In the genomic region with DNA sequence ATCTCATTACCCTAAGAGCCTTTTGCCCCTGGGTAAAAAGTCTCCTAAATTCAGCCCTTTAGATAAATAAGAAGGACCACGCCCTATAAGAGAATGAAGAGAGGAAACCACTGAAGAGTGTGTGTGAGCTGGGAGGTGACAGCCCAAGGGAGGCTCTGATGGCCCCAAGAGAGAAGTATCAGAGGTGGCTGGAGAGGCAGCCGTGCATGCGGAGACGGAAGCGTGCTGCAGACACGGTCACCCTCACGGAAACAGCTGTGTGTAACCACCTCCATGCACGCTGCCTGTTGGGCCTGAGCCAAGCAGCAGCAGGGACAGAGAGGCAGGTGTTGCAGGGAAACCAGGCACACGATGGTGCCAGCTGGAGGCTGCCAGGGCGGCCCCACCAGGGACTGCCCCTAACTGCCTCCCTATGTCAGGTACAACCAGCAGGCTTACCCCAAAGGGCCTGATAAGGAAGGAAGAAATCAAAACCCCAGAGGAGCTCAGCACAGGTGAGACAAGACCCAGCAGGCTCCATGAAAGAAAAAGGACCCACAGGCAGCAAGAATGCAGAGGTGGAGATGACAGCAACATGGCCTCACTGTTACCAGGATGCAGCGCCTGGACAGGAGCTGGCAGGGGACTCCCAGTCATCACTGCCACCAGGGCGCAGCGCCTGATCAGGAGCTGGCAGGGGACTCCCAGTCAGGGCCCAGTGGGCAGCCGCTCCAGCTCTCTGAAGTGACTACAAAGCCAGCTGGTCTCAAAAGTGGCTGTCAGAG, we compare ENCODE assay signal across 8 cellular contexts. TPM values are rescaled to one million over a fixed set of nuclear protein-coding genes. Genes with fewer than 3 reads are reported as not detected.
A peak's percentile ranks its signal among the peaks of the same experiment; 100 is the strongest.
DNase-seq lines count a peak whose midpoint lies in the region; ATAC-seq and TF ChIP-seq lines count a peak whose summit lies in the region.

No MANE protein-coding gene starts in this region.

- CTCF ChIA-PET in A673 (lab: Charles Lee): interaction anchor here (0.9 kb wide), 1 partner anchor 76 kb away, joined by 4 read pairs; no protein-coding TSS in a partner anchor
- CTCF ChIA-PET in activated CD4-positive, alpha-beta memory T cell treated with anti-CD3 and anti-CD28 coated beads, Interleukin-2, amount 10 ng/mL, durations not matched to agents 7 days and 5 days (lab: Charles Lee): interaction anchor here (1.0 to 2.3 kb wide), 4 partner anchors 12 to 87 kb away, joined by 6 to 15 read pairs (median 10); partner anchors contain the start of gene PEX16

- peaks cover 35% of the 10 kb centered on the region for H3K4me1 Mint-ChIP-seq in activated CD4-positive, alpha-beta memory T cell treated with anti-CD3 and anti-CD28 coated beads, Interleukin-2, amount 10 ng/mL, durations not matched to agents 7 days and 5 days

- no TSS peak for BruUV-seq in A673 (replicated peaks; lab: Mats Ljungman, UMichigan)

- H3K36me3 ChIP-seq in A673 (ENCODE audit: insufficient read depth, low read length, poor library complexity, severe bottlenecking): peaks cover 22% of the 10 kb centered on the region
- H3K36me3 ChIP-seq in ascending aorta: peaks cover 29% of the 10 kb centered on the region in 2 donors

- H3K27ac ChIP-seq in A673 (ENCODE audit: low read depth, low read length, poor library complexity, severe bottlenecking) (no peak overlapping the region), ascending aorta (no peak overlapping the region)

- H3K4me3 Mint-ChIP-seq in activated CD4-positive, alpha-beta memory T cell treated with anti-CD3 and anti-CD28 coated beads, Interleukin-2, amount 10 ng/mL, durations not matched to agents 7 days and 5 days: peak overlapping the region; percentile 50

- no peak for DNase-seq in A673 (ENCODE audit: low spot score)
- DNase-seq in NCI-H1694 treated with DMSO at 0.1 percent for 48 hours (lab: John Stamatoyannopoulos, UW): peak; percentile 29
- DNase-seq in activated CD4-positive, alpha-beta memory T cell treated with anti-CD3 and anti-CD28 coated beads, Interleukin-2, amount 10 ng/mL, durations not matched to agents 7 days and 5 days: peak; percentile 73
- peak; percentile 77 to 80 for DNase-seq in left colon
- no peak for DNase-seq in ascending aorta (ENCODE audit: low spot score in 2 of 2)
- DNase-seq in foreskin melanocyte: no peak

- TF ChIP-seq CTCF in A673 (conservative IDR thresholded peaks at IDR 0.05; ENCODE audit: low read depth, low read length) (0 out of 2 replicates have a peak, but pooled peaks have one; percentile 10), ascending aorta (IDR thresholded peaks at IDR 0.05) (no peak)

- ATAC-seq in GM18868 (IDR thresholded peaks at IDR 0.05; ENCODE audit: unreplicated experiment) (peak; percentile 84), HG02885 (IDR thresholded peaks at IDR 0.05; ENCODE audit: poor library complexity, unreplicated experiment) (peak; percentile 96), left colon (peak; percentile 89)

- H3K9me3 Mint-ChIP-seq in activated CD4-positive, alpha-beta memory T cell treated with anti-CD3 and anti-CD28 coated beads, Interleukin-2, amount 10 ng/mL, durations not matched to agents 7 days and 5 days: no peaks in the 10 kb centered on the region

- H3K27ac Mint-ChIP-seq in activated CD4-positive, alpha-beta memory T cell treated with anti-CD3 and anti-CD28 coated beads, Interleukin-2, amount 10 ng/mL, durations not matched to agents 7 days and 5 days: peak overlapping the region; percentile 95

- no peaks in the 10 kb centered on the region for H3K27me3 ChIP-seq in A673 (replicated peaks; ENCODE audit: insufficient read depth, low read depth, low read length, poor library complexity)
- no peaks in the 10 kb centered on the region for H3K27me3 ChIP-seq in ascending aorta

- no peak overlapping the region for H3K4me3 ChIP-seq in A673 (ENCODE audit: low read depth, low read length, poor library complexity, severe bottlenecking)
- H3K4me3 ChIP-seq in ascending aorta: no peak overlapping the region

- POLR2A ChIA-PET in A673 (lab: Charles Lee; ENCODE audit: low non-redundant PET): interaction anchor here (0.6 to 0.7 kb wide), 2 partner anchors 65 to 165 kb away, joined by 3 to 4 read pairs; no protein-coding TSS in a partner anchor
- POLR2A ChIA-PET in activated CD4-positive, alpha-beta memory T cell treated with anti-CD3 and anti-CD28 coated beads, Interleukin-2, amount 10 ng/mL, durations not matched to agents 7 days and 5 days (lab: Charles Lee): interaction anchor here (0.8 to 5.1 kb wide), 7 partner anchors 9 to 83 kb away, joined by 3 to 78 read pairs (median 3); partner anchors contain the start of genes CRY2 and PEX16

- intact Hi-C loops in A673 (cut with micrococcal nuclease; ENCODE audit: unreplicated experiment): no loop called here
- intact Hi-C loops in left colon (cut with DNase I, micrococcal nuclease): no loop called here
- intact Hi-C loops in ascending aorta (cut with DNase I): no loop called here

- H3K9me3 ChIP-seq in A673 (ENCODE audit: low read depth, low read length, poor library complexity, severe bottlenecking) (no peaks in the 10 kb centered on the region), ascending aorta (no peaks in the 10 kb centered on the region)

- H3K27me3 Mint-ChIP-seq in activated CD4-positive, alpha-beta memory T cell treated with anti-CD3 and anti-CD28 coated beads, Interleukin-2, amount 10 ng/mL, durations not matched to agents 7 days and 5 days: no peaks in the 10 kb centered on the region

- H3K36me3 Mint-ChIP-seq in activated CD4-positive, alpha-beta memory T cell treated with anti-CD3 and anti-CD28 coated beads, Interleukin-2, amount 10 ng/mL, durations not matched to agents 7 days and 5 days (ENCODE audit: low read depth): peaks cover 17% of the 10 kb centered on the region

- no peaks in the 10 kb centered on the region for H3K4me1 ChIP-seq in A673 (ENCODE audit: insufficient read depth, low read length, poor library complexity, severe bottlenecking)
- H3K4me1 ChIP-seq in ascending aorta: no peaks in the 10 kb centered on the region

RNA-seq across cellular contexts. Expression of gene LARGE2, which starts 7.8 kb away (rescaled TPM):
- total RNA-seq in A673 (2021) (9.1 and 10.9 TPM in 2 replicates), left colon (1 to 10 TPM; 1.1 to 4.2 TPM), ascending aorta (not detected)
- 1 to 10 TPM in 1 of 2 experiments, under 1 TPM in 1; 0.58 to 1.1 TPM for total RNA-seq in activated CD4-positive, alpha-beta memory T cell treated with anti-CD3 and anti-CD28 coated beads, Interleukin-2, amount 10 ng/mL, durations not matched to agents 7 days and 5 days

RNA-seq across cellular contexts. Expression of gene PEX16, which starts 12.5 kb away (rescaled TPM):
- total RNA-seq in A673 (2021) (64.1 and 68.9 TPM in 2 replicates), left colon (10 to 100 TPM; 39.6 to 42.9 TPM), ascending aorta (77.9 TPM)
- total RNA-seq in activated CD4-positive, alpha-beta memory T cell treated with anti-CD3 and anti-CD28 coated beads, Interleukin-2, amount 10 ng/mL, durations not matched to agents 7 days and 5 days: 10 to 100 TPM; 54.1 to 55.0 TPM

RNA-seq across cellular contexts. Expression of gene FREY1, which starts 23.1 kb away (rescaled TPM):
- 3.3 and 3.8 TPM in 2 replicates for total RNA-seq in A673 (2021)
- 1 to 10 TPM; 1.5 to 2.3 TPM for total RNA-seq in activated CD4-positive, alpha-beta memory T cell treated with anti-CD3 and anti-CD28 coated beads, Interleukin-2, amount 10 ng/mL, durations not matched to agents 7 days and 5 days
- 1 to 10 TPM in 1 of 2 donors, under 1 TPM in 1; 0.61 to 1.3 TPM for total RNA-seq in left colon
- not detected for total RNA-seq in ascending aorta

RNA-seq across cellular contexts. Expression of gene MAPK8IP1, which starts 44.8 kb away (rescaled TPM):
- 46.0 and 46.2 TPM in 2 replicates for total RNA-seq in A673 (2021)
- under 1 TPM; 0.48 to 0.50 TPM for total RNA-seq in activated CD4-positive, alpha-beta memory T cell treated with anti-CD3 and anti-CD28 coated beads, Interleukin-2, amount 10 ng/mL, durations not matched to agents 7 days and 5 days
- total RNA-seq in left colon: 1 to 10 TPM; 1.7 to 4.0 TPM
- 6.0 TPM for total RNA-seq in ascending aorta

Comparison
In these comparisons a context has a peak if more than half of its experiments do, and no peak if none do; other contexts are left out.
1. DNase-seq: peak in NCI-H1694 treated with DMSO at 0.1 percent for 48 hours (single experiment), activated CD4-positive, alpha-beta memory T cell treated with anti-CD3 and anti-CD28 coated beads, Interleukin-2, amount 10 ng/mL, durations not matched to agents 7 days and 5 days (single experiment) and left colon (2 of 2); none in A673 (single experiment), ascending aorta (0 of 2) and foreskin melanocyte (single experiment).
2. Peak in every context shown above with its lines, with median percentiles within 50 percentile points of each other: ATAC-seq.